Comparison of ENCODE assay signal across 1 cellular context in genomic region chr2:98608118-98608961, GRCh38.
A peak's percentile ranks its signal among the peaks of the same experiment; 100 is the strongest.
TF ChIP-seq lines count a peak whose summit lies in the region.

Gene COA5, minus strand, starts transcription at chr2:98608512. Its CDS starts 107 bp downstream, at chr2:98608405.
Gene UNC50, plus strand, starts transcription at chr2:98608589. Its CDS starts 1,171 bp downstream, at chr2:98609760.

TF ChIP-seq in HepG2, 621 proteins besides CTCF, POLR2A, EP300 and RAD21 (continued from another document and continues in another):
- TF ChIP-seq, protein P1, sequence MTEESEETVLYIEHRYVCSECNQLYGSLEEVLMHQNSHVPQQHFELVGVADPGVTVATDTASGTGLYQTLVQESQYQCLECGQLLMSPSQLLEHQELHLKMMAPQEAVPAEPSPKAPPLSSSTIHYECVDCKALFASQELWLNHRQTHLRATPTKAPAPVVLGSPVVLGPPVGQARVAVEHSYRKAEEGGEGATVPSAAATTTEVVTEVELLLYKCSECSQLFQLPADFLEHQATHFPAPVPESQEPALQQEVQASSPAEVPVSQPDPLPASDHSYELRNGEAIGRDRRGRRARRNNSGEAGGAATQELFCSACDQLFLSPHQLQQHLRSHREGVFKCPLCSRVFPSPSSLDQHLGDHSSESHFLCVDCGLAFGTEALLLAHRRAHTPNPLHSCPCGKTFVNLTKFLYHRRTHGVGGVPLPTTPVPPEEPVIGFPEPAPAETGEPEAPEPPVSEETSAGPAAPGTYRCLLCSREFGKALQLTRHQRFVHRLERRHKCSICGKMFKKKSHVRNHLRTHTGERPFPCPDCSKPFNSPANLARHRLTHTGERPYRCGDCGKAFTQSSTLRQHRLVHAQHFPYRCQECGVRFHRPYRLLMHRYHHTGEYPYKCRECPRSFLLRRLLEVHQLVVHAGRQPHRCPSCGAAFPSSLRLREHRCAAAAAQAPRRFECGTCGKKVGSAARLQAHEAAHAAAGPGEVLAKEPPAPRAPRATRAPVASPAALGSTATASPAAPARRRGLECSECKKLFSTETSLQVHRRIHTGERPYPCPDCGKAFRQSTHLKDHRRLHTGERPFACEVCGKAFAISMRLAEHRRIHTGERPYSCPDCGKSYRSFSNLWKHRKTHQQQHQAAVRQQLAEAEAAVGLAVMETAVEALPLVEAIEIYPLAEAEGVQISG (CRISPR knock-in tag; IDR thresholded peaks at IDR 0.05) = peak; percentile 96
- TF ChIP-seq ZMAT5 (CRISPR knock-in tag; IDR thresholded peaks at IDR 0.05; ENCODE audit: borderline replicate concordance, low read depth) = no peak
- TF ChIP-seq REPIN1 (CRISPR knock-in tag; IDR thresholded peaks at IDR 0.05; ENCODE audit: borderline replicate concordance, low read depth) = peak; percentile 95; the same call in 1 of the 2 replicates
- peak; percentile 98 for TF ChIP-seq ZNF451 (CRISPR knock-in tag; IDR thresholded peaks at IDR 0.05)
- TF ChIP-seq MEF2D (CRISPR knock-in tag; IDR thresholded peaks at IDR 0.05) = peak; percentile 33
- TF ChIP-seq RBM22 (optimal IDR thresholded peaks at IDR 0.05; ENCODE audit: low read length) = no peak
- TF ChIP-seq GZF1 (CRISPR knock-in tag; IDR thresholded peaks at IDR 0.05) = no peak; the same call in none of the 2 replicates
- TF ChIP-seq TFAP4 (IDR thresholded peaks at IDR 0.05; ENCODE audit: borderline replicate concordance, low read depth) = peak; percentile 36; the same call in 1 of the 2 replicates
- no peak for TF ChIP-seq CCAR2 (optimal IDR thresholded peaks at IDR 0.05; ENCODE audit: low read depth, low read length)
- TF ChIP-seq AFF4 (CRISPR knock-in tag; IDR thresholded peaks at IDR 0.05) = peak; percentile 71
- peak; percentile 66 for TF ChIP-seq FOXA3 (CRISPR knock-in tag; IDR thresholded peaks at IDR 0.05)
- no peak for TF ChIP-seq JDP2 (CRISPR knock-in tag; IDR thresholded peaks at IDR 0.05; ENCODE audit: borderline replicate concordance)
- peak in 1 of 2 experiments; percentile 100; a peak in 2 of 4 replicates for TF ChIP-seq KLF16 (CRISPR knock-in tag; IDR thresholded peaks at IDR 0.05)
- TF ChIP-seq PPARG (CRISPR knock-in tag; conservative IDR thresholded peaks at IDR 0.05) = peak; percentile 41
- TF ChIP-seq, protein P2, sequence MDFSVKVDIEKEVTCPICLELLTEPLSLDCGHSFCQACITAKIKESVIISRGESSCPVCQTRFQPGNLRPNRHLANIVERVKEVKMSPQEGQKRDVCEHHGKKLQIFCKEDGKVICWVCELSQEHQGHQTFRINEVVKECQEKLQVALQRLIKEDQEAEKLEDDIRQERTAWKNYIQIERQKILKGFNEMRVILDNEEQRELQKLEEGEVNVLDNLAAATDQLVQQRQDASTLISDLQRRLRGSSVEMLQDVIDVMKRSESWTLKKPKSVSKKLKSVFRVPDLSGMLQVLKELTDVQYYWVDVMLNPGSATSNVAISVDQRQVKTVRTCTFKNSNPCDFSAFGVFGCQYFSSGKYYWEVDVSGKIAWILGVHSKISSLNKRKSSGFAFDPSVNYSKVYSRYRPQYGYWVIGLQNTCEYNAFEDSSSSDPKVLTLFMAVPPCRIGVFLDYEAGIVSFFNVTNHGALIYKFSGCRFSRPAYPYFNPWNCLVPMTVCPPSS (IDR thresholded peaks at IDR 0.05) = no peak
- TF ChIP-seq ZSCAN9 (CRISPR knock-in tag; IDR thresholded peaks at IDR 0.05; ENCODE audit: borderline replicate concordance) = peak; percentile 8; the same call in 1 of the 2 replicates
- TF ChIP-seq, protein P3, sequence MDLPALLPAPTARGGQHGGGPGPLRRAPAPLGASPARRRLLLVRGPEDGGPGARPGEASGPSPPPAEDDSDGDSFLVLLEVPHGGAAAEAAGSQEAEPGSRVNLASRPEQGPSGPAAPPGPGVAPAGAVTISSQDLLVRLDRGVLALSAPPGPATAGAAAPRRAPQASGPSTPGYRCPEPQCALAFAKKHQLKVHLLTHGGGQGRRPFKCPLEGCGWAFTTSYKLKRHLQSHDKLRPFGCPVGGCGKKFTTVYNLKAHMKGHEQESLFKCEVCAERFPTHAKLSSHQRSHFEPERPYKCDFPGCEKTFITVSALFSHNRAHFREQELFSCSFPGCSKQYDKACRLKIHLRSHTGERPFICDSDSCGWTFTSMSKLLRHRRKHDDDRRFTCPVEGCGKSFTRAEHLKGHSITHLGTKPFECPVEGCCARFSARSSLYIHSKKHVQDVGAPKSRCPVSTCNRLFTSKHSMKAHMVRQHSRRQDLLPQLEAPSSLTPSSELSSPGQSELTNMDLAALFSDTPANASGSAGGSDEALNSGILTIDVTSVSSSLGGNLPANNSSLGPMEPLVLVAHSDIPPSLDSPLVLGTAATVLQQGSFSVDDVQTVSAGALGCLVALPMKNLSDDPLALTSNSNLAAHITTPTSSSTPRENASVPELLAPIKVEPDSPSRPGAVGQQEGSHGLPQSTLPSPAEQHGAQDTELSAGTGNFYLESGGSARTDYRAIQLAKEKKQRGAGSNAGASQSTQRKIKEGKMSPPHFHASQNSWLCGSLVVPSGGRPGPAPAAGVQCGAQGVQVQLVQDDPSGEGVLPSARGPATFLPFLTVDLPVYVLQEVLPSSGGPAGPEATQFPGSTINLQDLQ (CRISPR knock-in tag; IDR thresholded peaks at IDR 0.05) = peak; percentile 27; the same call in 1 of the 2 replicates
- TF ChIP-seq, protein P4, sequence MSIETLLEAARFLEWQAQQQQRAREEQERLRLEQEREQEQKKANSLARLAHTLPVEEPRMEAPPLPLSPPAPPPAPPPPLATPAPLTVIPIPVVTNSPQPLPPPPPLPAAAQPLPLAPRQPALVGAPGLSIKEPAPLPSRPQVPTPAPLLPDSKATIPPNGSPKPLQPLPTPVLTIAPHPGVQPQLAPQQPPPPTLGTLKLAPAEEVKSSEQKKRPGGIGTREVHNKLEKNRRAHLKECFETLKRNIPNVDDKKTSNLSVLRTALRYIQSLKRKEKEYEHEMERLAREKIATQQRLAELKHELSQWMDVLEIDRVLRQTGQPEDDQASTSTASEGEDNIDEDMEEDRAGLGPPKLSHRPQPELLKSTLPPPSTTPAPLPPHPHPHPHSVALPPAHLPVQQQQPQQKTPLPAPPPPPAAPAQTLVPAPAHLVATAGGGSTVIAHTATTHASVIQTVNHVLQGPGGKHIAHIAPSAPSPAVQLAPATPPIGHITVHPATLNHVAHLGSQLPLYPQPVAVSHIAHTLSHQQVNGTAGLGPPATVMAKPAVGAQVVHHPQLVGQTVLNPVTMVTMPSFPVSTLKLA (IDR thresholded peaks at IDR 0.05) = peak; percentile 47; the same call in 1 of the 2 replicates
- peak; percentile 97 for TF ChIP-seq CAMTA2 (CRISPR knock-in tag; IDR thresholded peaks at IDR 0.05; ENCODE audit: borderline replicate concordance)
- TF ChIP-seq, protein P5, sequence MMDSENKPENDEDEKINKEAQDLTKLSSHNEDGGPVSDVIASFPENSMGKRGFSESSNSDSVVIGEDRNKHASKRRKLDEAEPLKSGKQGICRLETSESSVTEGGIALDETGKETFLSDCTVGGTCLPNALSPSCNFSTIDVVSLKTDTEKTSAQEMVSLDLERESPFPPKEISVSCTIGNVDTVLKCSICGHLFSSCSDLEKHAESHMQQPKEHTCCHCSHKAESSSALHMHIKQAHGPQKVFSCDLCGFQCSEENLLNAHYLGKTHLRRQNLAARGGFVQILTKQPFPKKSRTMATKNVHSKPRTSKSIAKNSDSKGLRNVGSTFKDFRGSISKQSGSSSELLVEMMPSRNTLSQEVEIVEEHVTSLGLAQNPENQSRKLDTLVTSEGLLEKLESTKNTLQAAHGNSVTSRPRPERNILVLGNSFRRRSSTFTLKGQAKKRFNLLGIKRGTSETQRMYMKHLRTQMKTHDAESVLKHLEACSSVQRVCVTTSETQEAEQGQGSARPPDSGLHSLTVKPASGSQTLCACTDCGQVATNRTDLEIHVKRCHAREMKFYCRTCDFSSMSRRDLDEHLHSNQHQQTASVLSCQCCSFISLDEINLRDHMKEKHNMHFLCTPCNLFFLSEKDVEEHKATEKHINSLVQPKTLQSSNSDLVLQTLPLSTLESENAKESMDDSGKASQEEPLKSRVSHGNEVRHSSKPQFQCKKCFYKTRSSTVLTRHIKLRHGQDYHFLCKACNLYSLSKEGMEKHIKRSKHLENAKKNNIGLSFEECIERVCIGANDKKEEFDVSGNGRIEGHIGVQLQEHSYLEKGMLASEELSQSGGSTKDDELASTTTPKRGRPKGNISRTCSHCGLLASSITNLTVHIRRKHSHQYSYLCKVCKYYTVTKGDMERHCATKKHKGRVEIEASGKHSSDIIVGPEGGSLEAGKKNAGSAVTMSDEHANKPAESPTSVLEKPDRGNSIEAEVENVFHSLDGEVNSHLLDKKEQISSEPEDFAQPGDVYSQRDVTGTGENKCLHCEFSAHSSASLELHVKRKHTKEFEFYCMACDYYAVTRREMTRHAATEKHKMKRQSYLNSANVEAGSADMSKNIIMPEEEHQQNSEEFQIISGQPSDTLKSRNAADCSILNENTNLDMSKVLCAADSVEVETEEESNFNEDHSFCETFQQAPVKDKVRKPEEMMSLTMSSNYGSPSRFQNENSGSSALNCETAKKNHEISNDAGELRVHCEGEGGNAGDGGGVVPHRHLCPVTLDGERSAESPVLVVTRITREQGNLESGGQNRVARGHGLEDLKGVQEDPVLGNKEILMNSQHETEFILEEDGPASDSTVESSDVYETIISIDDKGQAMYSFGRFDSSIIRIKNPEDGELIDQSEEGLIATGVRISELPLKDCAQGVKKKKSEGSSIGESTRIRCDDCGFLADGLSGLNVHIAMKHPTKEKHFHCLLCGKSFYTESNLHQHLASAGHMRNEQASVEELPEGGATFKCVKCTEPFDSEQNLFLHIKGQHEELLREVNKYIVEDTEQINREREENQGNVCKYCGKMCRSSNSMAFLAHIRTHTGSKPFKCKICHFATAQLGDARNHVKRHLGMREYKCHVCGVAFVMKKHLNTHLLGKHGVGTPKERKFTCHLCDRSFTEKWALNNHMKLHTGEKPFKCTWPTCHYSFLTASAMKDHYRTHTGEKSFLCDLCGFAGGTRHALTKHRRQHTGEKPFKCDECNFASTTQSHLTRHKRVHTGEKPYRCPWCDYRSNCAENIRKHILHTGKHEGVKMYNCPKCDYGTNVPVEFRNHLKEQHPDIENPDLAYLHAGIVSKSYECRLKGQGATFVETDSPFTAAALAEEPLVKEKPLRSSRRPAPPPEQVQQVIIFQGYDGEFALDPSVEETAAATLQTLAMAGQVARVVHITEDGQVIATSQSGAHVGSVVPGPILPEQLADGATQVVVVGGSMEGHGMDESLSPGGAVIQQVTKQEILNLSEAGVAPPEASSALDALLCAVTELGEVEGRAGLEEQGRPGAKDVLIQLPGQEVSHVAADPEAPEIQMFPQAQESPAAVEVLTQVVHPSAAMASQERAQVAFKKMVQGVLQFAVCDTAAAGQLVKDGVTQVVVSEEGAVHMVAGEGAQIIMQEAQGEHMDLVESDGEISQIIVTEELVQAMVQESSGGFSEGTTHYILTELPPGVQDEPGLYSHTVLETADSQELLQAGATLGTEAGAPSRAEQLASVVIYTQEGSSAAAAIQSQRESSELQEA (CRISPR knock-in tag; IDR thresholded peaks at IDR 0.05; ENCODE audit: not compliant biosample characterization) = peak; percentile 100
- peak; percentile 54; the same call in 1 of the 2 replicates for TF ChIP-seq GATA4 (IDR thresholded peaks at IDR 0.05; ENCODE audit: borderline replicate concordance, low read depth)
- TF ChIP-seq TOE1 (CRISPR knock-in tag; IDR thresholded peaks at IDR 0.05) = peak; percentile 46
- peak; percentile 74 for TF ChIP-seq HOXD1 (CRISPR knock-in tag; IDR thresholded peaks at IDR 0.05)
- peak; percentile 71 for TF ChIP-seq ZSCAN22 (CRISPR knock-in tag; IDR thresholded peaks at IDR 0.05)
- no peak for TF ChIP-seq ZNF24 (IDR thresholded peaks at IDR 0.05)
- no peak for TF ChIP-seq SMARCE1 (IDR thresholded peaks at IDR 0.05; ENCODE audit: borderline replicate concordance)
- TF ChIP-seq ERF (CRISPR knock-in tag; IDR thresholded peaks at IDR 0.05) = peak; percentile 97
- peak; percentile 63; the same call in 1 of the 2 replicates for TF ChIP-seq ZNF878 (CRISPR knock-in tag; IDR thresholded peaks at IDR 0.05)
- TF ChIP-seq ZNF782 (CRISPR knock-in tag; IDR thresholded peaks at IDR 0.05; ENCODE audit: borderline replicate concordance) = peak; percentile 93; the same call in 1 of the 2 replicates
- TF ChIP-seq PLRG1 (conservative IDR thresholded peaks at IDR 0.05) = no peak
- no peak for TF ChIP-seq EHMT2 (IDR thresholded peaks at IDR 0.05; ENCODE audit: borderline replicate concordance, low read depth, low read length)
- peak; percentile 96 for TF ChIP-seq ZMYM4 (CRISPR knock-in tag; IDR thresholded peaks at IDR 0.05)
- TF ChIP-seq MYPOP (CRISPR knock-in tag; IDR thresholded peaks at IDR 0.05) = peak; percentile 93
